12 cellular contexts compared by ENCODE assay signal in the genomic region with DNA sequence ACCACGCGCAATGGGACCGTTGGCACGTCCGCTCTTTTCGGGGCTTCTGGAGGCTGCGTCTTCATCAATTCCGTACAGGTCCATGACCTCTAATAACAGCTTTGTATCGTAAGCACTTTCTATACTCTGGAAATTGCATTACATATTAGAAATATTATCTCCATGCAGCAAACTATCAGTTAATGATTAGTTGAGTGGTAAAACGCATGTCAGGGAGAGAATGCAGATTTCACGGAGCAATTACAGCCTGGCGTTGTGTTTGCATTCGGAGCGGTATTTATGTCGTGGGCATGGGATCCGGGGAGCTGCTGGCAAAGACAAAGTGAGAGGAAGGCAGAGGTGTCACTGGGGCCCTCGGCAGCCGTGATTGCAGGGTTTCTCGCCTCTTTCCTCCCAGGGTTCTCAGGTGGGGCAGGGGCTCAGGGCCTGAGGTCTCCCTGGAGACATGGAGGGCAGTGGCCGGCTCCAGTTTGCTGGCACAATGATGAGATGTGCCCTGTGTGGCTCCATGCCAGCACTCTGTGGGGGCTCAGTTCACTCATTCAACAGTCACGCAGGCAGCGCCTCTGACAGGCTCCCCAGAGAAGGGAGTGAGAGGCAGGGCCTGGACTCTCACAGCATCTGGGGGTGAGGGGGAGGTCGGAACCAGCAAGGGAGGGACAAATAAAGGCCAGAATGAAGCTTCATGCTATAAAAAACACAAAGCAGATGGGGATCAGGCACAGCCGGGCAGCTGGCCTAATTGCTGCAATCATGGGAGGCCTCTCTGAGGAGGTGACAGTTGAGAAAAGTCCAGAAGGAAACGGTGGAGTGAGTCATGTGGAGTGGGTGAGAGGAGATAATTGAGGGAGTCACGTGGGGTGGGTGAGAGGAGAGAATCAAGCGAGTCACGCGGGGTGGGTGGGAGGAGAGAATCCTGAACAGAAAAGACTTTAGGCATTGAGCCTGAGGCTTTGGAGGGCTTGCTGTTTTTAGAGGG.
DNase-seq lines count a peak whose midpoint lies in the region; TF ChIP-seq lines count a peak whose summit lies in the region.
"Had no signal": no experiment of that assay in that cellular context is flagged by ENCODE, and none has a peak within 500 bp of the region (broad histone marks: within the 10 kb centered on the region; RNA-seq: fewer than 3 reads in every experiment).

No MANE protein-coding gene starts in this region.

- H3K4me1 Mint-ChIP-seq in brain, result peaks cover 75% of the 10 kb centered on the region

- intact Hi-C loops in posterior cingulate gyrus (cut with DNase I), result no loop called here

- no peaks in the 10 kb centered on the region for H3K36me3 Mint-ChIP-seq in brain

- H3K4me3 Mint-ChIP-seq in brain, result peak overlapping the region in 4 of 5 experiments; percentile 5 to 26 (median 16)

- peak overlapping the region; percentile 41 to 95 (median 81) for H3K27ac Mint-ChIP-seq in brain
- H3K27ac Mint-ChIP-seq: activated T-helper 2 cell treated with anti-CD3 and anti-CD28 coated beads, Interferon-gamma antibody, Interleukin-2, Interleukin-4, amounts not matched to agents 10 μg/mL and 5 μg/mL and 100 μg/mL, durations not matched to agents 14 hours and 24 hours and 36 hours had no signal

- H3K27me3 Mint-ChIP-seq in brain, result peaks cover 6% of the 10 kb centered on the region

- DNase-seq in NCI-H345 (lab: John Stamatoyannopoulos, UW) (peak; percentile 67), NCI-H345 treated with DMSO at 0.1 percent for 48 hours (lab: John Stamatoyannopoulos, UW; ENCODE audit: unreplicated experiment) (no peak), NCI-H1694 (lab: John Stamatoyannopoulos, UW) (peak; percentile 22), posterior cingulate gyrus (peak in 8 of 10 donors; percentile 21 to 88 (median 56)), HuH-7.5 (ENCODE audit: low spot score) (no peak), HCEC 1CT (no peak), NCI-H187 treated with DMSO at 0.1 percent for 48 hours (lab: John Stamatoyannopoulos, UW) (no peak)
- DNase-seq: activated CD4-positive, alpha-beta T cell treated with anti-CD3 and anti-CD28 coated beads, Interleukin-2, amount 50 U/mL, for 1 hour; Kasumi-1; mesenchymal stem cell had no signal

- no peak for TF ChIP-seq CTCF in brain (conservative IDR thresholded peaks at IDR 0.05)

- H3K9me3 Mint-ChIP-seq in brain, result peaks cover 0 to 8% (median 6%) of the 10 kb centered on the region in 5 experiments
- H3K9me3 Mint-ChIP-seq: activated T-helper 2 cell treated with anti-CD3 and anti-CD28 coated beads, Interferon-gamma antibody, Interleukin-2, Interleukin-4, amounts not matched to agents 10 μg/mL and 5 μg/mL and 100 μg/mL, durations not matched to agents 14 hours and 24 hours and 36 hours had no signal

Comparison
In these comparisons a context has a peak if more than half of its experiments do, and no peak if none do; other contexts are left out.
1. DNase-seq: peak in NCI-H345 (single experiment), NCI-H1694 (single experiment) and posterior cingulate gyrus (8 of 10); none in NCI-H345 treated with DMSO at 0.1 percent for 48 hours (single experiment), HuH-7.5 (single experiment), HCEC 1CT (single experiment) and NCI-H187 treated with DMSO at 0.1 percent for 48 hours (single experiment).